Comparison of ENCODE assay signal across 25 cellular contexts in the genomic region with DNA sequence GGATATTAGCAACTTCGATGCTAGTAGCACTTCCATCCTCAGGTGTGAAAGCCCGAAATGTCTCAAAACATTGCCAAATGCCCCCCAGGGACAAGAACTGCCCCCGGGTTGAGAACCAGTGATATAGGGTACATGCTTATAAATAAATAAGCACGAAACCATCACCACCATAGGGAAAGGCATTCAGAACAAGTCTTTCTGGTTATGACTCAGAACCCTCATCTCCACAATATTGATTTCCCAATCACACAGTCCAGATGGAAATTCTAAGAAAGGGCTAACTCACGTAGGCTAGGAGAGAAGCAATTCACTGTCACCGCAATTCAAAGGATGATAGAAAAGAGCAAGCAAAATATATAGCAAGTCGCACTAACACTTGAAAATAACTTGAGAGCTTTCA.
"Had no signal": no experiment of that assay in that cellular context is flagged by ENCODE, and none has a peak within 500 bp of the region (broad histone marks: within the 10 kb centered on the region; RNA-seq: fewer than 3 reads in every experiment).

No MANE protein-coding gene starts in this region.

- H3K36me3 Mint-ChIP-seq: naive thymus-derived CD4-positive, alpha-beta T cell; stimulated activated memory B cell treated with anti-CD40 and anti-IgM and Interleukin-4, amounts not matched to agents 10 μg/mL and 1 μg/mL and 100 μg/mL, for 72 hours had no signal

- H3K27ac ChIP-seq: epithelial cell of prostate, lower lobe of right lung, transverse colon, uterus, VCaP had no signal

- H3K27ac Mint-ChIP-seq: activated CD4-positive, alpha-beta T cell treated with anti-CD3 and anti-CD28 coated beads, Interleukin-2, amount 10 ng/mL, durations not matched to agents 24 days and 14 days; activated CD8-positive, alpha-beta T cell treated with anti-CD3 and anti-CD28 coated beads for 36 hours; activated naive CD8-positive, alpha-beta T cell treated with anti-CD3 and anti-CD28 coated beads, Interleukin-2, amount 50 U/mL, for 24 hours; activated T-helper 1 cell treated with anti-CD3 and anti-CD28 coated beads, Interleukin-12 subunit alpha, Interleukin-12 subunit beta, Interleukin-2, Interleukin-4 antibody, amounts not matched to agents 30 ng/mL and 10 ng/mL and 1 ng/mL, durations not matched to agents 14 hours and 24 hours and 36 hours; brain; naive thymus-derived CD4-positive, alpha-beta T cell; stimulated activated memory B cell treated with anti-CD40 and anti-IgM and Interleukin-4, amounts not matched to agents 10 μg/mL and 1 μg/mL and 100 μg/mL, for 72 hours had no signal

- H3K9me3 ChIP-seq: lower lobe of right lung, transverse colon, uterus had no signal

- H3K9me3 Mint-ChIP-seq: activated CD4-positive, alpha-beta T cell treated with anti-CD3 and anti-CD28 coated beads, Interleukin-2, amount 10 ng/mL, durations not matched to agents 24 days and 14 days; activated CD8-positive, alpha-beta T cell treated with anti-CD3 and anti-CD28 coated beads for 36 hours; activated naive CD8-positive, alpha-beta T cell treated with anti-CD3 and anti-CD28 coated beads, Interleukin-2, amount 50 U/mL, for 24 hours; activated T-helper 1 cell treated with anti-CD3 and anti-CD28 coated beads, Interleukin-12 subunit alpha, Interleukin-12 subunit beta, Interleukin-2, Interleukin-4 antibody, amounts not matched to agents 30 ng/mL and 10 ng/mL and 1 ng/mL, durations not matched to agents 14 hours and 24 hours and 36 hours; central memory CD8-positive, alpha-beta T cell; neural crest cell; stimulated activated memory B cell treated with anti-CD40 and anti-IgM and Interleukin-4, amounts not matched to agents 10 μg/mL and 1 μg/mL and 100 μg/mL, for 72 hours had no signal

- H3K4me3 ChIP-seq: lower lobe of right lung, transverse colon, uterus had no signal

- DNase-seq: activated CD4-positive, alpha-beta T cell treated with anti-CD3 and anti-CD28 coated beads, Interleukin-2, amount 10 ng/mL, durations not matched to agents 24 days and 14 days; activated CD8-positive, alpha-beta T cell treated with anti-CD3 and anti-CD28 coated beads for 36 hours; activated gamma-delta T cell; activated naive CD4-positive, alpha-beta T cell treated with anti-CD3 and anti-CD28 coated beads, Interleukin-2, amount 50 U/mL, for 16 hours; activated naive CD8-positive, alpha-beta T cell treated with anti-CD3 and anti-CD28 coated beads, Interleukin-2, amount 50 U/mL, for 24 hours; anterior cingulate cortex; foreskin melanocyte; lower lobe of right lung; naive thymus-derived CD4-positive, alpha-beta T cell; posterior cingulate gyrus; small intestine; stimulated activated CD4-positive, alpha-beta T cell treated with anti-CD3 and anti-CD28 coated beads, Interleukin-15, amount 100 ng/mL, for 24 hours; T-helper 2 cell; transverse colon; uterus had no signal

- ATAC-seq: activated CD4-positive, CD25-positive, alpha-beta regulatory T cell treated with anti-CD3 and anti-CD28 coated beads, Interleukin-2, amount 50 U/mL, for 24 hours; activated CD8-positive, alpha-beta T cell treated with anti-CD3 and anti-CD28 coated beads for 36 hours; activated naive CD8-positive, alpha-beta T cell treated with anti-CD3 and anti-CD28 coated beads, Interleukin-2, amount 50 U/mL, for 24 hours; left lobe of liver; lower lobe of right lung; naive thymus-derived CD4-positive, alpha-beta T cell; sciatic nerve; stimulated activated memory B cell treated with anti-CD40 and anti-IgM and Interleukin-4, amounts not matched to agents 10 μg/mL and 1 μg/mL and 100 μg/mL, for 72 hours had no signal

- H3K36me3 ChIP-seq: lower lobe of right lung, transverse colon, uterus had no signal

- H3K4me1 ChIP-seq: lower lobe of right lung, transverse colon, uterus had no signal

- H3K27me3 ChIP-seq: transverse colon, uterus had no signal

- H3K4me1 Mint-ChIP-seq: activated CD4-positive, alpha-beta T cell treated with anti-CD3 and anti-CD28 coated beads, Interleukin-2, amount 10 ng/mL, durations not matched to agents 24 days and 14 days; activated naive CD8-positive, alpha-beta T cell treated with anti-CD3 and anti-CD28 coated beads, Interleukin-2, amount 50 U/mL, for 24 hours; central memory CD8-positive, alpha-beta T cell; naive thymus-derived CD4-positive, alpha-beta T cell; stimulated activated memory B cell treated with anti-CD40 and anti-IgM and Interleukin-4, amounts not matched to agents 10 μg/mL and 1 μg/mL and 100 μg/mL, for 72 hours had no signal

- H3K27me3 Mint-ChIP-seq: activated CD4-positive, alpha-beta T cell treated with anti-CD3 and anti-CD28 coated beads, Interleukin-2, amount 10 ng/mL, durations not matched to agents 24 days and 14 days; activated CD8-positive, alpha-beta T cell treated with anti-CD3 and anti-CD28 coated beads for 36 hours; activated naive CD8-positive, alpha-beta T cell treated with anti-CD3 and anti-CD28 coated beads, Interleukin-2, amount 50 U/mL, for 24 hours; central memory CD8-positive, alpha-beta T cell; naive thymus-derived CD4-positive, alpha-beta T cell; stimulated activated memory B cell treated with anti-CD40 and anti-IgM and Interleukin-4, amounts not matched to agents 10 μg/mL and 1 μg/mL and 100 μg/mL, for 72 hours had no signal

- FAIRE-seq: small intestine had no signal

- H3K4me3 Mint-ChIP-seq: activated CD4-positive, alpha-beta T cell treated with anti-CD3 and anti-CD28 coated beads, Interleukin-2, amount 10 ng/mL, durations not matched to agents 24 days and 14 days; activated CD8-positive, alpha-beta T cell treated with anti-CD3 and anti-CD28 coated beads for 36 hours; activated naive CD8-positive, alpha-beta T cell treated with anti-CD3 and anti-CD28 coated beads, Interleukin-2, amount 50 U/mL, for 24 hours; activated T-helper 1 cell treated with anti-CD3 and anti-CD28 coated beads, Interleukin-12 subunit alpha, Interleukin-12 subunit beta, Interleukin-2, Interleukin-4 antibody, amounts not matched to agents 30 ng/mL and 10 ng/mL and 1 ng/mL, durations not matched to agents 14 hours and 24 hours and 36 hours; brain; central memory CD8-positive, alpha-beta T cell; naive thymus-derived CD4-positive, alpha-beta T cell; neural crest cell; stimulated activated memory B cell treated with anti-CD40 and anti-IgM and Interleukin-4, amounts not matched to agents 10 μg/mL and 1 μg/mL and 100 μg/mL, for 72 hours had no signal
